In genomic region chr7:77863860-77864259, GRCh38 we compare ENCODE assay signal across 28 cellular contexts.
"Had no signal": no experiment of that assay in that cellular context is flagged by ENCODE, and none has a peak within 500 bp of the region (broad histone marks: within the 10 kb centered on the region; RNA-seq: fewer than 3 reads in every experiment).

No MANE protein-coding gene starts in this region.

- H3K27ac Mint-ChIP-seq: dendritic cell treated with granulocyte-macrophage colony-stimulating factor and Interleukin-4, amounts not matched to agents 40 ng/mL and 50 ng/mL, for 4 days; naive thymus-derived CD8-positive, alpha-beta T cell; stimulated activated naive CD8-positive, alpha-beta T cell treated with anti-CD3 and anti-CD28 coated beads, Interleukin-15, amount 100 ng/mL, for 72 hours had no signal

- H3K4me3 ChIP-seq: esophagus muscularis mucosa, gastroesophageal sphincter, heart left ventricle, hepatocyte, left lung, prostate gland, right atrium auricular region, smooth muscle cell, suprapubic skin, transverse colon, upper lobe of right lung, uterus had no signal

- H3K4me2 ChIP-seq: hepatocyte, smooth muscle cell had no signal

- H3K9me3 Mint-ChIP-seq: dendritic cell treated with granulocyte-macrophage colony-stimulating factor and Interleukin-4, amounts not matched to agents 40 ng/mL and 50 ng/mL, for 4 days; naive thymus-derived CD8-positive, alpha-beta T cell; nephron progenitor cell; stimulated activated naive CD8-positive, alpha-beta T cell treated with anti-CD3 and anti-CD28 coated beads, Interleukin-15, amount 100 ng/mL, for 72 hours had no signal

- ATAC-seq: foreskin keratinocyte; gastroesophageal sphincter; heart left ventricle; left cardiac atrium; left lung; naive thymus-derived CD8-positive, alpha-beta T cell; sciatic nerve; stimulated activated naive CD8-positive, alpha-beta T cell treated with anti-CD3 and anti-CD28 coated beads, Interleukin-15, amount 100 ng/mL, for 72 hours; upper lobe of right lung had no signal

- DNase-seq: effector CD8-positive, alpha-beta T cell; foreskin keratinocyte; heart left ventricle; kidney; left cardiac atrium; left lung; mesenchymal stem cell; naive thymus-derived CD8-positive, alpha-beta T cell; nephron progenitor cell; nucleus accumbens; stimulated activated CD4-positive, alpha-beta T cell treated with anti-CD3 and anti-CD28 coated beads, Interleukin-12 subunit alpha, Interleukin-12 subunit beta, amount 100 ng/mL, for 4 hours; stimulated activated CD4-positive, alpha-beta T cell treated with anti-CD3 and anti-CD28 coated beads, Interleukin-1b, Interleukin-23, amount 100 ng/mL, for 48 hours; stimulated activated CD4-positive, alpha-beta T cell treated with anti-CD3 and anti-CD28 coated beads, Interleukin-4, amount 100 ng/mL, for 1 hour; stimulated activated CD8-positive, alpha-beta memory T cell treated with anti-CD3 and anti-CD28 coated beads, Interleukin-4, amount 100 ng/mL, for 48 hours; stimulated activated naive CD4-positive, alpha-beta T cell; stimulated activated naive CD8-positive, alpha-beta T cell treated with anti-CD3 and anti-CD28 coated beads, Interleukin-15, amount 100 ng/mL, for 72 hours; transverse colon; upper lobe of right lung; uterus had no signal

- H3K27ac ChIP-seq: esophagus muscularis mucosa, foreskin keratinocyte, gastroesophageal sphincter, heart left ventricle, hepatocyte, left lung, prostate gland, right atrium auricular region, suprapubic skin, transverse colon, upper lobe of right lung, uterus had no signal

- H3K4me3 Mint-ChIP-seq: dendritic cell treated with granulocyte-macrophage colony-stimulating factor and Interleukin-4, amounts not matched to agents 40 ng/mL and 50 ng/mL, for 4 days; naive thymus-derived CD8-positive, alpha-beta T cell; nephron progenitor cell; stimulated activated naive CD8-positive, alpha-beta T cell treated with anti-CD3 and anti-CD28 coated beads, Interleukin-15, amount 100 ng/mL, for 72 hours had no signal

- H3K36me3 ChIP-seq: esophagus muscularis mucosa, gastroesophageal sphincter, heart left ventricle, left lung, prostate gland, right atrium auricular region, suprapubic skin, transverse colon, upper lobe of right lung, uterus had no signal

- H3K9me3 ChIP-seq: esophagus muscularis mucosa, gastroesophageal sphincter, heart left ventricle, left lung, prostate gland, right atrium auricular region, suprapubic skin, transverse colon, upper lobe of right lung, uterus had no signal

- H3K27me3 ChIP-seq: esophagus muscularis mucosa, foreskin keratinocyte, gastroesophageal sphincter, heart left ventricle, hepatocyte, left lung, right atrium auricular region, suprapubic skin, transverse colon, upper lobe of right lung, uterus had no signal

- H3K27me3 Mint-ChIP-seq: dendritic cell treated with granulocyte-macrophage colony-stimulating factor and Interleukin-4, amounts not matched to agents 40 ng/mL and 50 ng/mL, for 4 days; naive thymus-derived CD8-positive, alpha-beta T cell; stimulated activated naive CD8-positive, alpha-beta T cell treated with anti-CD3 and anti-CD28 coated beads, Interleukin-15, amount 100 ng/mL, for 72 hours had no signal

- H3K4me1 ChIP-seq: prostate gland, right atrium auricular region, uterus had no signal

- H2AFZ ChIP-seq: hepatocyte had no signal
